ENCODE assay signal across 29 cellular contexts in genomic region chr1:7493711-7494110, GRCh38.
DNase-seq lines count a peak whose midpoint lies in the region; TF ChIP-seq lines count a peak whose summit lies in the region.
"Had no signal": no experiment of that assay in that cellular context is flagged by ENCODE, and none has a peak within 500 bp of the region (broad histone marks: within the 10 kb centered on the region; RNA-seq: fewer than 3 reads in every experiment).

No MANE protein-coding gene starts in this region.

- no peaks in the 10 kb centered on the region for H3K36me3 Mint-ChIP-seq in neural progenitor cell
- H3K36me3 Mint-ChIP-seq: naive thymus-derived CD8-positive, alpha-beta T cell; T-cell had no signal

- TF ChIP-seq CTCF in HEK293 (tag by site-specific recombination; IDR thresholded peaks at IDR 0.05) (no peak), neural progenitor cell (IDR thresholded peaks at IDR 0.05) (no peak)

- H3K4me2 ChIP-seq in neural progenitor cell = no peak overlapping the region

- DNase-seq in NCI-H82 (lab: John Stamatoyannopoulos, UW) (peak; percentile 44), NCI-H82 treated with DMSO at 0.1 percent for 48 hours (lab: John Stamatoyannopoulos, UW; ENCODE audit: unreplicated experiment) (no peak), NCI-H748 (lab: John Stamatoyannopoulos, UW; ENCODE audit: unreplicated experiment) (peak; percentile 64), neural progenitor cell (ENCODE audit: low spot score) (no peak), ureter (ENCODE audit: low spot score) (no peak), SKM-1 (lab: John Stamatoyannopoulos, UW; ENCODE audit: unreplicated experiment) (no peak), NCI-H187 treated with DMSO at 0.1 percent for 48 hours (lab: John Stamatoyannopoulos, UW) (no peak)
- DNase-seq: activated CD4-positive, alpha-beta T cell treated with anti-CD3 and anti-CD28 coated beads, Interleukin-2, amount 10 ng/mL, durations not matched to agents 24 days and 14 days; activated effector memory CD4-positive, alpha-beta T cell treated with anti-CD3 and anti-CD28 coated beads, Interleukin-2, amount 50 U/mL, for 16 hours; activated naive CD8-positive, alpha-beta T cell treated with anti-CD3 and anti-CD28 coated beads, Interleukin-2, amount 10 ng/mL, durations not matched to agents 7 days and 5 days; activated T-cell treated with anti-CD3 and anti-CD28 coated beads, Interleukin-2, amount 50 U/mL, for 1 hour; aorta; C1 segment of cervical spinal cord; Caco-2; DMS79; hippocampal formation; naive thymus-derived CD8-positive, alpha-beta T cell; Peyer's patch; SIG-M5; sigmoid colon; stimulated activated CD4-positive, alpha-beta T cell treated with anti-CD3 and anti-CD28 coated beads, Interleukin-12 subunit alpha, Interleukin-12 subunit beta, amount 100 ng/mL, for 4 hours; stimulated activated CD4-positive, alpha-beta T cell treated with anti-CD3 and anti-CD28 coated beads, Interleukin-4, amount 100 ng/mL, for 1 hour; stomach; T-cell; thyroid gland had no signal

- POLR2A ChIA-PET in HEK293 (lab: Yijun Ruan, JAX) = no interaction called here

- no peaks in the 10 kb centered on the region for H3K27me3 ChIP-seq in neural progenitor cell
- H3K27me3 ChIP-seq: cardiac muscle cell, gastroesophageal sphincter, Peyer's patch, sigmoid colon, thyroid gland had no signal

- no peaks in the 10 kb centered on the region for H4K20me1 ChIP-seq in neural progenitor cell (ENCODE audit: low read depth)

- no peaks in the 10 kb centered on the region for H3K9me3 ChIP-seq in HEK293 (ENCODE audit: control insufficient read depth, insufficient read depth, low read depth, low read length)
- H3K9me3 ChIP-seq in neural progenitor cell (ENCODE audit: low read depth) = no peaks in the 10 kb centered on the region
- H3K9me3 ChIP-seq: Caco-2, gastroesophageal sphincter, HAP-1, Peyer's patch, sigmoid colon, stomach, thyroid gland had no signal

- no peaks in the 10 kb centered on the region for H3K79me2 ChIP-seq in neural progenitor cell (ENCODE audit: low read depth)

- H3F3A ChIP-seq in neural progenitor cell (ENCODE audit: low read depth) = peaks cover 11% of the 10 kb centered on the region

- peaks cover 15% of the 10 kb centered on the region for H3K27me3 Mint-ChIP-seq in neural progenitor cell (ENCODE audit: insufficient read depth, low read depth)
- H3K27me3 Mint-ChIP-seq: activated CD4-positive, alpha-beta T cell treated with anti-CD3 and anti-CD28 coated beads, Interleukin-2, amount 10 ng/mL, durations not matched to agents 24 days and 14 days; activated naive CD8-positive, alpha-beta T cell treated with anti-CD3 and anti-CD28 coated beads, Interleukin-2, amount 10 ng/mL, durations not matched to agents 7 days and 5 days had no signal

- peaks cover 7% of the 10 kb centered on the region for H3K9me3 Mint-ChIP-seq in neural progenitor cell

- peaks cover 42% of the 10 kb centered on the region for H3K4me1 Mint-ChIP-seq in neural progenitor cell
- H3K4me1 Mint-ChIP-seq: activated CD4-positive, alpha-beta T cell treated with anti-CD3 and anti-CD28 coated beads, Interleukin-2, amount 10 ng/mL, durations not matched to agents 24 days and 14 days; T-cell had no signal

- H3K4me1 ChIP-seq in HEK293 (ENCODE audit: control insufficient read depth, insufficient read depth, low read length) = no peaks in the 10 kb centered on the region
- H3K4me1 ChIP-seq in neural progenitor cell = peaks cover 13% of the 10 kb centered on the region
- H3K4me1 ChIP-seq: Caco-2, HAP-1 had no signal

- H2AFZ ChIP-seq in neural progenitor cell (replicated peaks) = no peak overlapping the region

- no peak overlapping the region for H3K4me3 ChIP-seq in HEK293 (ENCODE audit: low read depth, low read length)
- no peak overlapping the region for H3K4me3 ChIP-seq in neural progenitor cell
- H3K4me3 ChIP-seq: cardiac muscle cell, gastroesophageal sphincter, HAP-1, Peyer's patch, sigmoid colon, stomach, thyroid gland had no signal

- H3K36me3 ChIP-seq in HEK293 (ENCODE audit: control insufficient read depth in 2 of 2, insufficient read depth in 1 of 2, low read length in 2 of 2) (no peaks in the 10 kb centered on the region), neural progenitor cell (no peaks in the 10 kb centered on the region)
- H3K36me3 ChIP-seq: cardiac muscle cell, gastroesophageal sphincter, HAP-1, Peyer's patch, sigmoid colon, stomach, thyroid gland had no signal

- no peak overlapping the region for H3K27ac ChIP-seq in HEK293 (ENCODE audit: extremely low read depth, low read depth, low read length)
- H3K27ac ChIP-seq in neural progenitor cell = no peak overlapping the region
- H3K27ac ChIP-seq: cardiac muscle cell, gastroesophageal sphincter, Peyer's patch, sigmoid colon, stomach, thyroid gland had no signal

- peak overlapping the region; percentile 48 for H3K27ac Mint-ChIP-seq in neural progenitor cell
- H3K27ac Mint-ChIP-seq: activated CD4-positive, alpha-beta T cell treated with anti-CD3 and anti-CD28 coated beads, Interleukin-2, amount 10 ng/mL, durations not matched to agents 24 days and 14 days; activated naive CD8-positive, alpha-beta T cell treated with anti-CD3 and anti-CD28 coated beads, Interleukin-2, amount 10 ng/mL, durations not matched to agents 7 days and 5 days; naive thymus-derived CD8-positive, alpha-beta T cell; T-cell had no signal

- CTCF ChIA-PET in HEK293 (lab: Yijun Ruan, JAX) = no interaction called here

- peak overlapping the region; percentile 44 for H3K4me3 Mint-ChIP-seq in neural progenitor cell
- H3K4me3 Mint-ChIP-seq: activated CD4-positive, alpha-beta T cell treated with anti-CD3 and anti-CD28 coated beads, Interleukin-2, amount 10 ng/mL, durations not matched to agents 24 days and 14 days; activated naive CD8-positive, alpha-beta T cell treated with anti-CD3 and anti-CD28 coated beads, Interleukin-2, amount 10 ng/mL, durations not matched to agents 7 days and 5 days; naive thymus-derived CD8-positive, alpha-beta T cell; T-cell had no signal

- no peak overlapping the region for H3K9ac ChIP-seq in neural progenitor cell

TF ChIP-seq in HEK293, 187 proteins besides CTCF, POLR2A, EP300 and RAD21:
- TF ChIP-seq ZNF121 (tag by site-specific recombination; IDR thresholded peaks at IDR 0.05) = no peak
- TF ChIP-seq KLF17 (tag by site-specific recombination; IDR thresholded peaks at IDR 0.05) = 0 out of 2 replicates have a peak, but pooled peaks have one; percentile 38
- TF ChIP-seq ZIC2 (tag by site-specific recombination; IDR thresholded peaks at IDR 0.05) = peak; percentile 97
- peak; percentile 92 for TF ChIP-seq GLIS1 (tag by site-specific recombination; IDR thresholded peaks at IDR 0.05)
- TF ChIP-seq ZNF2 (tag by site-specific recombination; IDR thresholded peaks at IDR 0.05) = no peak
- 0 out of 2 replicates have a peak, but pooled peaks have one; percentile 35 for TF ChIP-seq EGR2 (tag by site-specific recombination; IDR thresholded peaks at IDR 0.05; ENCODE audit: low read depth)
- no peak for TF ChIP-seq ZNF24 (tag by site-specific recombination; IDR thresholded peaks at IDR 0.05)
- TF ChIP-seq WT1 (tag by site-specific recombination; IDR thresholded peaks at IDR 0.05) = peak; percentile 66
- TF ChIP-seq ZFHX2 (tag by site-specific recombination; conservative IDR thresholded peaks at IDR 0.05) = 0 out of 2 replicates have a peak, but pooled peaks have one; percentile 18
- TF ChIP-seq ZNF341 (tag by site-specific recombination; IDR thresholded peaks at IDR 0.05; ENCODE audit: low read depth) = peak; percentile 52
- 0 out of 2 replicates have a peak, but pooled peaks have one; percentile 43 for TF ChIP-seq ZNF423 (tag by site-specific recombination; IDR thresholded peaks at IDR 0.05)

Comparison
In these comparisons a context has a peak if more than half of its experiments do, and no peak if none do; other contexts are left out.
1. DNase-seq: peak in NCI-H82 (single experiment) and NCI-H748 (single experiment); none in NCI-H82 treated with DMSO at 0.1 percent for 48 hours (single experiment), neural progenitor cell (single experiment), ureter (single experiment), SKM-1 (single experiment) and NCI-H187 treated with DMSO at 0.1 percent for 48 hours (single experiment).